12 cellular contexts compared by ENCODE assay signal in genomic region chr3:142117052-142117451, GRCh38. TPM values are rescaled to one million over a fixed set of nuclear protein-coding genes. Genes with fewer than 3 reads are reported as not detected.
DNase-seq lines count a peak whose midpoint lies in the region; ATAC-seq and TF ChIP-seq lines count a peak whose summit lies in the region.
"Had no signal": no experiment of that assay in that cellular context is flagged by ENCODE, and none has a peak within 500 bp of the region (broad histone marks: within the 10 kb centered on the region; RNA-seq: fewer than 3 reads in every experiment).

No MANE protein-coding gene starts in this region.

- H3K27ac ChIP-seq in HCT116 (ENCODE audit: low read depth, low read length) (no peak overlapping the region), breast epithelium (peak overlapping the region; percentile 63 to 78), neuronal stem cell (replicated peaks; ENCODE audit: low read length) (peak overlapping the region; percentile 1)
- H3K27ac ChIP-seq: VCaP had no signal

- H3K27me3 ChIP-seq in HCT116 (ENCODE audit: insufficient read depth, low read length), result no peaks in the 10 kb centered on the region
- no peaks in the 10 kb centered on the region for H3K27me3 ChIP-seq in breast epithelium
- no peaks in the 10 kb centered on the region for H3K27me3 ChIP-seq in neuronal stem cell (ENCODE audit: control insufficient read depth in 3 of 3, insufficient read depth in 3 of 3, low read depth in 1 of 3, low read length in 3 of 3)

- no peaks in the 10 kb centered on the region for H3K9me2 ChIP-seq in HCT116 (ENCODE audit: insufficient read depth)

- no peak overlapping the region for H2AFZ ChIP-seq in HCT116 (ENCODE audit: low read depth, low read length, poor library complexity, severe bottlenecking)
- no peak overlapping the region for H2AFZ ChIP-seq in neuronal stem cell (ENCODE audit: low read length)

- peak; percentile 90 for ATAC-seq in HCT116
- ATAC-seq in GM18511 (IDR thresholded peaks at IDR 0.05; ENCODE audit: unreplicated experiment), result no peak
- ATAC-seq in GM21528 (IDR thresholded peaks at IDR 0.05; ENCODE audit: low FRiP score, unreplicated experiment), result no peak
- ATAC-seq: activated T-cell treated with anti-CD3 and anti-CD28 coated beads, Interleukin-2, amount 50 U/mL, for 4 hours had no signal

- H3K79me1 ChIP-seq in neuronal stem cell (ENCODE audit: low read depth, low read length), result no peaks in the 10 kb centered on the region

- no peak overlapping the region for H2BK5ac ChIP-seq in neuronal stem cell (ENCODE audit: low read length)

- POLR2A ChIA-PET in HCT116 (lab: Charles Lee), result no interaction called here

- no peak overlapping the region for H2BK15ac ChIP-seq in neuronal stem cell (ENCODE audit: low read length)

- H2AK5ac ChIP-seq in neuronal stem cell (ENCODE audit: low read depth, low read length), result no peak overlapping the region

- RAD21 ChIA-PET in HCT116 (lab: Charles Lee; ENCODE audit: low non-redundant PET in 1 of 2, low total read pairs in 2 of 2, uncharacterized antibody in 2 of 2, unreplicated experiment in 2 of 2), result no interaction called here

- H3K23ac ChIP-seq in neuronal stem cell (ENCODE audit: low read depth, low read length, poor library complexity), result no peak overlapping the region

- H3K4me3 ChIP-seq in HCT116 (replicated peaks in 1 of 2; ENCODE audit: low read depth in 1 of 2, low read length in 2 of 2), result no peak overlapping the region
- H3K4me3 ChIP-seq in breast epithelium, result no peak overlapping the region
- H3K4me3 ChIP-seq in neuronal stem cell (ENCODE audit: low read length in 2 of 2), result no peak overlapping the region

- H3K4me2 ChIP-seq in HCT116 (ENCODE audit: low read length) (peak overlapping the region; percentile 41), neuronal stem cell (ENCODE audit: insufficient read depth, low read length, poor library complexity, severe bottlenecking) (no peak overlapping the region)

- no peak overlapping the region for H3K4ac ChIP-seq in neuronal stem cell (ENCODE audit: low read length)

- H3K4me1 ChIP-seq in HCT116 (ENCODE audit: control insufficient read depth in 1 of 2, insufficient read depth in 2 of 2, low read length in 2 of 2) (peaks cover 21 to 23% of the 10 kb centered on the region in 2 experiments), breast epithelium (no peaks in the 10 kb centered on the region), neuronal stem cell (ENCODE audit: control insufficient read depth in 2 of 2, insufficient read depth in 1 of 2, low read depth in 1 of 2, low read length in 2 of 2) (no peaks in the 10 kb centered on the region)

- no peak overlapping the region for H2BK120ac ChIP-seq in neuronal stem cell (ENCODE audit: low read depth, low read length)

- H2BK12ac ChIP-seq in neuronal stem cell (ENCODE audit: low read length), result no peak overlapping the region

- H4K8ac ChIP-seq in neuronal stem cell (ENCODE audit: low read depth, low read length), result no peak overlapping the region

- no peak for TF ChIP-seq CTCF in HCT116 (IDR thresholded peaks at IDR 0.05 in 2 of 3, conservative IDR thresholded peaks at IDR 0.05 in 1 of 3; ENCODE audit: borderline replicate concordance in 1 of 3, insufficient read depth in 1 of 3, low read depth in 2 of 3, low read length in 2 of 3)
- TF ChIP-seq CTCF in breast epithelium (IDR thresholded peaks at IDR 0.05), result no peak

- BruUV-seq in HCT116 (replicated peaks; lab: Mats Ljungman, UMichigan), result no TSS peak

- no peaks in the 10 kb centered on the region for H3K36me3 ChIP-seq in HCT116 (ENCODE audit: control insufficient read depth in 1 of 2, insufficient read depth in 2 of 2, low read length in 2 of 2)
- no peaks in the 10 kb centered on the region for H3K36me3 ChIP-seq in breast epithelium
- H3K36me3 ChIP-seq in neuronal stem cell (replicated peaks in 1 of 2; ENCODE audit: control insufficient read depth in 2 of 2, insufficient read depth in 2 of 2, low read length in 2 of 2), result no peaks in the 10 kb centered on the region

- H3K9me3 ChIP-seq in HCT116 (ENCODE audit: control insufficient read depth in 1 of 2, insufficient read depth in 1 of 2, low read depth in 1 of 2, low read length in 2 of 2) (no peaks in the 10 kb centered on the region), breast epithelium (peaks cover 0 to 3% of the 10 kb centered on the region in 2 donors), neuronal stem cell (replicated peaks in 1 of 2; ENCODE audit: control insufficient read depth in 2 of 2, insufficient read depth in 1 of 2, low read depth in 1 of 2, low read length in 2 of 2) (no peaks in the 10 kb centered on the region)

- CTCF ChIA-PET in HCT116 (lab: Charles Lee), result interaction anchor here (1.7 kb wide), 1 partner anchor 9 kb away, joined by 5 read pairs; no protein-coding TSS in a partner anchor

- H3K18ac ChIP-seq in neuronal stem cell (ENCODE audit: low read length), result no peak overlapping the region

- no CpG with 5 or more reads among the region's 5 CpGs for WGBS in neuronal stem cell (ENCODE audit: extremely low coverage in 2 of 2, insufficient read length in 2 of 2, insufficient replicate concordance in 1 of 2), 2 donors

- intact Hi-C loops in HCT116 (cut with micrococcal nuclease) (no loop called here), breast epithelium (cut with DNase I; ENCODE audit: low total_unique reads) (no loop called here)

- TF ChIP-seq POLR2A in HCT116 (IDR thresholded peaks at IDR 0.05; ENCODE audit: borderline replicate concordance, extremely low read depth, insufficient read depth, insufficient read length), result no peak
- TF ChIP-seq POLR2A in breast epithelium (IDR thresholded peaks at IDR 0.05), result no peak

- no peaks in the 10 kb centered on the region for H4K20me1 ChIP-seq in HCT116 (ENCODE audit: insufficient read depth)

- DNase-seq in HCT116 (ENCODE audit: low read depth, low spot score), result peak; percentile 48
- DNase-seq in NCI-H2107 (lab: John Stamatoyannopoulos, UW), result peak; percentile 80
- no peak for DNase-seq in breast epithelium (ENCODE audit: low spot score in 2 of 2)
- DNase-seq in neuronal stem cell (ENCODE audit: low spot score), result no peak
- DNase-seq in effector CD8-positive, alpha-beta T cell (lab: John Stamatoyannopoulos, UW), result no peak
- DNase-seq: activated T-cell treated with anti-CD3 and anti-CD28 coated beads, Interleukin-2, amount 50 U/mL, for 4 hours; cerebellar nuclear complex; Karpas-422; OCI-M1 had no signal

- H3K9ac ChIP-seq in HCT116 (ENCODE audit: low read length) (no peak overlapping the region), neuronal stem cell (ENCODE audit: low read depth, low read length, poor library complexity) (no peak overlapping the region)

- no peaks in the 10 kb centered on the region for H3K79me2 ChIP-seq in HCT116 (ENCODE audit: insufficient read depth, low read length)

- H3K14ac ChIP-seq in neuronal stem cell (ENCODE audit: low read length), result no peak overlapping the region

- no peak overlapping the region for H4K91ac ChIP-seq in neuronal stem cell (ENCODE audit: low read depth, low read length, poor library complexity)

- no peak for TF ChIP-seq RAD21 in HCT116 (IDR thresholded peaks at IDR 0.05; ENCODE audit: low read depth)

TF ChIP-seq in HCT116, 20 proteins besides CTCF, POLR2A, EP300 and RAD21:
- TF ChIP-seq EGR1 (IDR thresholded peaks at IDR 0.05; ENCODE audit: low read depth), result no peak
- peak; percentile 37; the same call in 1 of the 2 replicates for TF ChIP-seq SP1 (IDR thresholded peaks at IDR 0.05; ENCODE audit: low read depth)

RNA-seq across cellular contexts. Expression of gene TFDP2, which starts 32.3 kb away (rescaled TPM):
- total RNA-seq in HCT116 (2021; ENCODE audit: unreplicated experiment) (55.4 TPM), breast epithelium (10 to 100 TPM; 55.9 to 93.5 (median 59.3) TPM)
- polyA plus RNA-seq in HCT116 (2012), result 11.5 and 16.3 TPM in 2 replicates
- polyA plus RNA-seq in neuronal stem cell (2013, experiment 1 of 2), result 253 TPM
- 314 TPM for polyA plus RNA-seq in neuronal stem cell (2013, experiment 2 of 2)

Comparison
In these comparisons a context has a peak if more than half of its experiments do, and no peak if none do; other contexts are left out.
1. DNase-seq: peak in HCT116 (single experiment) and NCI-H2107 (single experiment); none in breast epithelium (0 of 2), neuronal stem cell (single experiment) and effector CD8-positive, alpha-beta T cell (single experiment).